Comparison of ENCODE assay signal across 1 cellular context in genomic region chr19:3133793-3134116, GRCh38.
TF ChIP-seq lines count a peak whose summit lies in the region.

No MANE protein-coding gene starts in this region.

TF ChIP-seq in SK-N-SH, 30 proteins besides CTCF, POLR2A, EP300 and RAD21:
- TF ChIP-seq TEAD4 (IDR thresholded peaks at IDR 0.05; ENCODE audit: borderline replicate concordance, insufficient read depth) (no peak), EZH2phosphoT487 (IDR thresholded peaks at IDR 0.05; ENCODE audit: borderline replicate concordance, low read depth) (no peak), TCF12 (IDR thresholded peaks at IDR 0.05) (no peak), FOXM1 (IDR thresholded peaks at IDR 0.05; ENCODE audit: low read depth) (no peak), GABPA (IDR thresholded peaks at IDR 0.05; ENCODE audit: low read depth) (no peak), SIN3A (IDR thresholded peaks at IDR 0.05; ENCODE audit: borderline replicate concordance, low read depth, low read length) (no peak), TAF1 (IDR thresholded peaks at IDR 0.05; ENCODE audit: borderline replicate concordance, low read depth, low read length) (no peak), NRF1 (IDR thresholded peaks at IDR 0.05; ENCODE audit: low read depth, low read length) (no peak), MEF2A (IDR thresholded peaks at IDR 0.05; ENCODE audit: borderline replicate concordance, low read depth) (no peak), YY1 (IDR thresholded peaks at IDR 0.05; ENCODE audit: low read depth) (no peak), GATA2 (CRISPR knock-in tag; IDR thresholded peaks at IDR 0.05) (no peak), FOXJ3 (CRISPR knock-in tag; IDR thresholded peaks at IDR 0.05) (no peak), FOSL2 (IDR thresholded peaks at IDR 0.05; ENCODE audit: borderline replicate concordance, low read depth) (no peak), MXI1 (IDR thresholded peaks at IDR 0.05; ENCODE audit: low read depth, low read length) (no peak), JUND (IDR thresholded peaks at IDR 0.05) (no peak), ELF1 (IDR thresholded peaks at IDR 0.05) (no peak)
- TF ChIP-seq, protein P1, sequence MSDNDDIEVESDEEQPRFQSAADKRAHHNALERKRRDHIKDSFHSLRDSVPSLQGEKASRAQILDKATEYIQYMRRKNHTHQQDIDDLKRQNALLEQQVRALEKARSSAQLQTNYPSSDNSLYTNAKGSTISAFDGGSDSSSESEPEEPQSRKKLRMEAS (IDR thresholded peaks at IDR 0.05; ENCODE audit: low read depth): no peak
- TF ChIP-seq, protein P2, sequence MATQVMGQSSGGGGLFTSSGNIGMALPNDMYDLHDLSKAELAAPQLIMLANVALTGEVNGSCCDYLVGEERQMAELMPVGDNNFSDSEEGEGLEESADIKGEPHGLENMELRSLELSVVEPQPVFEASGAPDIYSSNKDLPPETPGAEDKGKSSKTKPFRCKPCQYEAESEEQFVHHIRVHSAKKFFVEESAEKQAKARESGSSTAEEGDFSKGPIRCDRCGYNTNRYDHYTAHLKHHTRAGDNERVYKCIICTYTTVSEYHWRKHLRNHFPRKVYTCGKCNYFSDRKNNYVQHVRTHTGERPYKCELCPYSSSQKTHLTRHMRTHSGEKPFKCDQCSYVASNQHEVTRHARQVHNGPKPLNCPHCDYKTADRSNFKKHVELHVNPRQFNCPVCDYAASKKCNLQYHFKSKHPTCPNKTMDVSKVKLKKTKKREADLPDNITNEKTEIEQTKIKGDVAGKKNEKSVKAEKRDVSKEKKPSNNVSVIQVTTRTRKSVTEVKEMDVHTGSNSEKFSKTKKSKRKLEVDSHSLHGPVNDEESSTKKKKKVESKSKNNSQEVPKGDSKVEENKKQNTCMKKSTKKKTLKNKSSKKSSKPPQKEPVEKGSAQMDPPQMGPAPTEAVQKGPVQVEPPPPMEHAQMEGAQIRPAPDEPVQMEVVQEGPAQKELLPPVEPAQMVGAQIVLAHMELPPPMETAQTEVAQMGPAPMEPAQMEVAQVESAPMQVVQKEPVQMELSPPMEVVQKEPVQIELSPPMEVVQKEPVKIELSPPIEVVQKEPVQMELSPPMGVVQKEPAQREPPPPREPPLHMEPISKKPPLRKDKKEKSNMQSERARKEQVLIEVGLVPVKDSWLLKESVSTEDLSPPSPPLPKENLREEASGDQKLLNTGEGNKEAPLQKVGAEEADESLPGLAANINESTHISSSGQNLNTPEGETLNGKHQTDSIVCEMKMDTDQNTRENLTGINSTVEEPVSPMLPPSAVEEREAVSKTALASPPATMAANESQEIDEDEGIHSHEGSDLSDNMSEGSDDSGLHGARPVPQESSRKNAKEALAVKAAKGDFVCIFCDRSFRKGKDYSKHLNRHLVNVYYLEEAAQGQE (IDR thresholded peaks at IDR 0.05; ENCODE audit: low read depth, low read length): no peak
- TF ChIP-seq, protein P3, sequence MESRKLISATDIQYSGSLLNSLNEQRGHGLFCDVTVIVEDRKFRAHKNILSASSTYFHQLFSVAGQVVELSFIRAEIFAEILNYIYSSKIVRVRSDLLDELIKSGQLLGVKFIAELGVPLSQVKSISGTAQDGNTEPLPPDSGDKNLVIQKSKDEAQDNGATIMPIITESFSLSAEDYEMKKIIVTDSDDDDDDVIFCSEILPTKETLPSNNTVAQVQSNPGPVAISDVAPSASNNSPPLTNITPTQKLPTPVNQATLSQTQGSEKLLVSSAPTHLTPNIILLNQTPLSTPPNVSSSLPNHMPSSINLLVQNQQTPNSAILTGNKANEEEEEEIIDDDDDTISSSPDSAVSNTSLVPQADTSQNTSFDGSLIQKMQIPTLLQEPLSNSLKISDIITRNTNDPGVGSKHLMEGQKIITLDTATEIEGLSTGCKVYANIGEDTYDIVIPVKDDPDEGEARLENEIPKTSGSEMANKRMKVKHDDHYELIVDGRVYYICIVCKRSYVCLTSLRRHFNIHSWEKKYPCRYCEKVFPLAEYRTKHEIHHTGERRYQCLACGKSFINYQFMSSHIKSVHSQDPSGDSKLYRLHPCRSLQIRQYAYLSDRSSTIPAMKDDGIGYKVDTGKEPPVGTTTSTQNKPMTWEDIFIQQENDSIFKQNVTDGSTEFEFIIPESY (IDR thresholded peaks at IDR 0.05; ENCODE audit: borderline replicate concordance, low read depth): no peak
